1 cellular context compared by ENCODE assay signal in genomic region chr15:66369773-66370651, GRCh38.
TF ChIP-seq lines count a peak whose summit lies in the region.

No MANE protein-coding gene starts in this region.

TF ChIP-seq in HEK293, 187 proteins besides CTCF, POLR2A, EP300 and RAD21 (continued from another document):
- TF ChIP-seq ZNF324 (tag by site-specific recombination; IDR thresholded peaks at IDR 0.05) (0 out of 2 replicates have a peak, but pooled peaks have one; percentile 26), ZNF473 (tag by site-specific recombination; IDR thresholded peaks at IDR 0.05) (no peak), ZBTB17 (tag by site-specific recombination; IDR thresholded peaks at IDR 0.05) (peak; percentile 46; the same call in 1 of the 2 replicates), SALL2 (tag by site-specific recombination; IDR thresholded peaks at IDR 0.05; ENCODE audit: borderline replicate concordance) (no peak), ZNF654 (tag by site-specific recombination; IDR thresholded peaks at IDR 0.05; ENCODE audit: low read depth) (no peak), ZBTB7A (tag by site-specific recombination; IDR thresholded peaks at IDR 0.05; ENCODE audit: low read depth) (no peak), ZNF558 (tag by site-specific recombination; IDR thresholded peaks at IDR 0.05) (no peak), ZNF214 (tag by site-specific recombination; IDR thresholded peaks at IDR 0.05; ENCODE audit: borderline replicate concordance) (no peak), ZNF561 (tag by site-specific recombination; IDR thresholded peaks at IDR 0.05; ENCODE audit: borderline replicate concordance) (0 out of 2 replicates have a peak, but pooled peaks have one; percentile 18), SCRT2 (tag by site-specific recombination; IDR thresholded peaks at IDR 0.05) (peak; percentile 72), ZFHX2 (tag by site-specific recombination; conservative IDR thresholded peaks at IDR 0.05) (no peak), ZSCAN30 (tag by site-specific recombination; IDR thresholded peaks at IDR 0.05) (no peak), ZNF580 (tag by site-specific recombination; IDR thresholded peaks at IDR 0.05) (no peak), ZNF132 (tag by site-specific recombination; IDR thresholded peaks at IDR 0.05; ENCODE audit: borderline replicate concordance) (no peak), ZNF112 (tag by site-specific recombination; IDR thresholded peaks at IDR 0.05) (no peak), ZNF354C (tag by site-specific recombination; IDR thresholded peaks at IDR 0.05; ENCODE audit: borderline replicate concordance, low read depth) (no peak), ATF2 (tag by site-specific recombination; IDR thresholded peaks at IDR 0.05; ENCODE audit: low read depth) (peak; percentile 45; the same call in 1 of the 2 replicates), ZNF76 (tag by site-specific recombination; IDR thresholded peaks at IDR 0.05; ENCODE audit: borderline replicate concordance, low read depth) (0 out of 2 replicates have a peak, but pooled peaks have one; percentile 12), ZNF530 (tag by site-specific recombination; IDR thresholded peaks at IDR 0.05; ENCODE audit: low read depth) (no peak), ZNF404 (tag by site-specific recombination; IDR thresholded peaks at IDR 0.05) (no peak), ZNF24 (tag by site-specific recombination; IDR thresholded peaks at IDR 0.05) (no peak), RBAK (tag by site-specific recombination; IDR thresholded peaks at IDR 0.05) (no peak), ZIC2 (tag by site-specific recombination; IDR thresholded peaks at IDR 0.05) (no peak), ZNF626 (tag by site-specific recombination; IDR thresholded peaks at IDR 0.05) (no peak), ZNF514 (tag by site-specific recombination; IDR thresholded peaks at IDR 0.05) (no peak), BCL6B (tag by site-specific recombination; IDR thresholded peaks at IDR 0.05) (peak; percentile 97), ZNF335 (tag by site-specific recombination; conservative IDR thresholded peaks at IDR 0.05) (peak; percentile 11; the same call in 1 of the 2 replicates), ZNF518A (tag by site-specific recombination; conservative IDR thresholded peaks at IDR 0.05; ENCODE audit: low read depth) (0 out of 2 replicates have a peak, but pooled peaks have one; percentile 31), ZBTB8A (tag by site-specific recombination; IDR thresholded peaks at IDR 0.05) (no peak), ZFP41 (tag by site-specific recombination; IDR thresholded peaks at IDR 0.05; ENCODE audit: borderline replicate concordance) (no peak), SETDB1 (IDR thresholded peaks at IDR 0.05; ENCODE audit: insufficient read length, low read length) (no peak), GFI1B (tag by site-specific recombination; IDR thresholded peaks at IDR 0.05) (peak; percentile 74; the same call in 1 of the 2 replicates), ZNF600 (tag by site-specific recombination; IDR thresholded peaks at IDR 0.05) (peak; percentile 73; the same call in 1 of the 2 replicates), PATZ1 (tag by site-specific recombination; IDR thresholded peaks at IDR 0.05) (no peak), ZNF350 (tag by site-specific recombination; IDR thresholded peaks at IDR 0.05) (no peak), PRDM6 (tag by site-specific recombination; IDR thresholded peaks at IDR 0.05) (no peak), ZNF239 (tag by site-specific recombination; IDR thresholded peaks at IDR 0.05) (no peak), ZNF221 (tag by site-specific recombination; IDR thresholded peaks at IDR 0.05; ENCODE audit: borderline replicate concordance) (no peak)
